17 cellular contexts compared by ENCODE assay signal in the genomic region with DNA sequence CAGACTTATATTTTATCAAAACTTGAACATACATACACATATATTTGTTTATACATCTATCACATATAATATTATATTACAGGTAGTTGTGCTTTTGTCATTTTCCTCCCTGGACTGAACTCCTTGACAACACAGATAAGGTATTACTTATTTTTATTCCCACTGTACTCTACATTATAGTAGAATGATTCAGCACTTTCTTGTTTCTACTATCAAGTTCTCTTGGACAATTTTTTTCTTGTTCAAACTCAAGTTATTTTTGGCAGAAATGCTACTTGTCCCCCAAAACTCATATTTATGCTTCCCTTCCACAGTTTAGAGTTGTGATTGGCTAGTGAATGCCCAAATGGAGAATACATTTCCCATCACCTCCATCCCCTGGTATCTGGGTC. TPM values are rescaled to one million over a fixed set of nuclear protein-coding genes. Genes with fewer than 3 reads are reported as not detected.
A peak's percentile ranks its signal among the peaks of the same experiment; 100 is the strongest.
DNase-seq lines count a peak whose midpoint lies in the region; ATAC-seq, FAIRE-seq and TF ChIP-seq lines count a peak whose summit lies in the region.
"Had no signal": no experiment of that assay in that cellular context is flagged by ENCODE, and none has a peak within 500 bp of the region (broad histone marks: within the 10 kb centered on the region; RNA-seq: fewer than 3 reads in every experiment).

No MANE protein-coding gene starts in this region.

- H3K27me3 Mint-ChIP-seq in activated B cell treated with CpG ODN at 0.5 μM for 24 hours, result no peaks in the 10 kb centered on the region

- ATAC-seq in DND-41 (ENCODE audit: insufficient read depth, low read depth) (no peak), activated B cell treated with CpG ODN at 0.5 μM for 24 hours (ENCODE audit: low read depth) (no peak), omental fat pad (ENCODE audit: low FRiP score) (no peak), GM18519 (IDR thresholded peaks at IDR 0.05; ENCODE audit: low FRiP score, unreplicated experiment) (no peak)
- ATAC-seq: left lobe of liver had no signal

- H3K9me3 ChIP-seq in DND-41 (ENCODE audit: insufficient read depth, low read length, severe bottlenecking) (no peaks in the 10 kb centered on the region), endothelial cell of umbilical vein (replicated peaks; ENCODE audit: control insufficient read depth, insufficient read depth, low read length) (no peaks in the 10 kb centered on the region)
- H3K9me3 ChIP-seq: tibial nerve had no signal

- peak overlapping the region; percentile 74 for H3K27ac Mint-ChIP-seq in activated B cell treated with CpG ODN at 0.5 μM for 24 hours

- H2AFZ ChIP-seq in DND-41 (ENCODE audit: low read depth, low read length) (no peak overlapping the region), endothelial cell of umbilical vein (ENCODE audit: low read depth, low read length) (peak overlapping the region; percentile 42)

- H3K4me3 ChIP-seq in DND-41 (ENCODE audit: low read depth in 1 of 2, low read length in 2 of 2) (no peak overlapping the region), endothelial cell of umbilical vein (replicated peaks in 1 of 3; ENCODE audit: insufficient read depth in 1 of 3, low read depth in 1 of 3, low read length in 3 of 3) (no peak overlapping the region)
- H3K4me3 ChIP-seq: tibial nerve had no signal

- H3K27ac ChIP-seq in DND-41 (ENCODE audit: low read length) (peak overlapping the region; percentile 1; the same call in 1 of the 2 replicates), endothelial cell of umbilical vein (ENCODE audit: insufficient read depth, low read depth, low read length) (no peak overlapping the region)
- H3K27ac ChIP-seq: HL-60, tibial nerve had no signal

- H3K4me2 ChIP-seq in DND-41 (ENCODE audit: insufficient read depth, low read length), result no peak overlapping the region
- H3K4me2 ChIP-seq in endothelial cell of umbilical vein (ENCODE audit: insufficient read depth, low read length), result no peak overlapping the region

- no TSS peak for BruUV-seq in endothelial cell of umbilical vein (replicated peaks; lab: Mats Ljungman, UMichigan)

- POLR2A ChIA-PET in activated B cell treated with CpG ODN at 0.5 μM for 24 hours (lab: Charles Lee) (no interaction called here), endothelial cell of umbilical vein (lab: Charles Lee) (no interaction called here)

- peaks cover under 1% of the 10 kb centered on the region for H3K9me3 Mint-ChIP-seq in activated B cell treated with CpG ODN at 0.5 μM for 24 hours

- H3K27me3 ChIP-seq in DND-41 (ENCODE audit: insufficient read depth, low read length, poor library complexity) (no peaks in the 10 kb centered on the region), endothelial cell of umbilical vein (ENCODE audit: control insufficient read depth in 2 of 2, insufficient read depth in 2 of 2, low read length in 2 of 2) (no peaks in the 10 kb centered on the region)
- H3K27me3 ChIP-seq: tibial nerve had no signal

- H3K79me2 ChIP-seq in DND-41 (ENCODE audit: insufficient read depth, low read length), result no peaks in the 10 kb centered on the region
- H3K79me2 ChIP-seq in endothelial cell of umbilical vein (ENCODE audit: control insufficient read depth, insufficient read depth, low read length), result no peaks in the 10 kb centered on the region

- no peak for TF ChIP-seq POLR2A in endothelial cell of umbilical vein (IDR thresholded peaks at IDR 0.05; ENCODE audit: low read depth, low read length)

- H3K36me3 ChIP-seq in DND-41 (ENCODE audit: insufficient read depth, low read length), result no peaks in the 10 kb centered on the region
- H3K36me3 ChIP-seq in endothelial cell of umbilical vein (ENCODE audit: control insufficient read depth in 2 of 2, extremely low read depth in 1 of 2, insufficient read depth in 2 of 2, low read length in 2 of 2), result no peaks in the 10 kb centered on the region
- H3K36me3 ChIP-seq: tibial nerve had no signal

- DNase-seq in A172 (ENCODE audit: low spot score) (peak; percentile 7), DND-41 (no peak), activated B cell treated with CpG ODN at 0.5 μM for 24 hours (no peak), endothelial cell of umbilical vein (ENCODE audit: low read depth, low spot score) (no peak), omental fat pad (ENCODE audit: low spot score) (no peak), middle frontal gyrus (ENCODE audit: extremely low spot score, low spot score) (no peak), germinal center (ENCODE audit: low spot score) (no peak)
- DNase-seq: activated CD8-positive, alpha-beta memory T cell treated with anti-CD3 and anti-CD28 coated beads for 24 hours; amniotic stem cell; NCI-H2029; NCI-H524 treated with DMSO at 0.1 percent for 48 hours; RPMI8226 had no signal

- no peaks in the 10 kb centered on the region for H3K9me1 ChIP-seq in endothelial cell of umbilical vein (replicated peaks; ENCODE audit: control insufficient read depth, extremely low read depth, insufficient read depth, low read length)

- H3K4me3 Mint-ChIP-seq in activated B cell treated with CpG ODN at 0.5 μM for 24 hours, result no peak overlapping the region

- H3K4me1 ChIP-seq in DND-41 (ENCODE audit: insufficient read depth, low read length), result peaks cover 42% of the 10 kb centered on the region
- H3K4me1 ChIP-seq in endothelial cell of umbilical vein (ENCODE audit: control insufficient read depth, extremely low read depth, insufficient read depth, low read length), result no peaks in the 10 kb centered on the region
- H3K4me1 ChIP-seq: tibial nerve had no signal

- CTCF ChIA-PET in activated B cell treated with CpG ODN at 0.5 μM for 24 hours (lab: Charles Lee) (no interaction called here), endothelial cell of umbilical vein (lab: Charles Lee) (no interaction called here)

- H3K9ac ChIP-seq in DND-41 (ENCODE audit: low read depth, low read length) (no peak overlapping the region), endothelial cell of umbilical vein (replicated peaks; ENCODE audit: extremely low read depth, insufficient read depth, low read length) (no peak overlapping the region)

- no peak for TF ChIP-seq CTCF in DND-41 (IDR thresholded peaks at IDR 0.05; ENCODE audit: borderline replicate concordance, extremely low read depth, low read length, poor library complexity, severe bottlenecking)
- no peak for TF ChIP-seq CTCF in activated B cell treated with CpG ODN at 0.5 μM for 24 hours (IDR thresholded peaks at IDR 0.05)
- no peak for TF ChIP-seq CTCF in endothelial cell of umbilical vein (IDR thresholded peaks at IDR 0.05; ENCODE audit: extremely low read depth in 1 of 2, insufficient read depth in 1 of 2, low read depth in 1 of 2, low read length in 2 of 2)
- no peak for TF ChIP-seq CTCF in omental fat pad (IDR thresholded peaks at IDR 0.05)

- intact Hi-C loops in activated B cell treated with CpG ODN at 0.5 μM for 24 hours (cut with micrococcal nuclease) (loop anchor here (10.0 kb wide), 1 partner anchor 373 kb away; no protein-coding TSS in a partner anchor), endothelial cell of umbilical vein (cut with micrococcal nuclease) (no loop called here)

- dilution Hi-C loops in endothelial cell of umbilical vein (cut with MboI; ENCODE audit: extremely low pct_ligation_motif_present, low sequenced_read_pairs), result no loop called here

- peaks cover 97% of the 10 kb centered on the region for H3K4me1 Mint-ChIP-seq in activated B cell treated with CpG ODN at 0.5 μM for 24 hours

- H4K20me1 ChIP-seq in DND-41 (ENCODE audit: insufficient read depth, low read length), result no peaks in the 10 kb centered on the region
- no peaks in the 10 kb centered on the region for H4K20me1 ChIP-seq in endothelial cell of umbilical vein (replicated peaks; ENCODE audit: control insufficient read depth, extremely low read depth, insufficient read depth, low read length)

- no peak for FAIRE-seq in endothelial cell of umbilical vein (lab: Jason Lieb, UNC)

- no peaks in the 10 kb centered on the region for H3K36me3 Mint-ChIP-seq in activated B cell treated with CpG ODN at 0.5 μM for 24 hours (ENCODE audit: low read depth)

TF ChIP-seq in endothelial cell of umbilical vein, 7 proteins besides CTCF, POLR2A, EP300 and RAD21:
- TF ChIP-seq, protein P1, sequence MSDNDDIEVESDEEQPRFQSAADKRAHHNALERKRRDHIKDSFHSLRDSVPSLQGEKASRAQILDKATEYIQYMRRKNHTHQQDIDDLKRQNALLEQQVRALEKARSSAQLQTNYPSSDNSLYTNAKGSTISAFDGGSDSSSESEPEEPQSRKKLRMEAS (IDR thresholded peaks at IDR 0.05; ENCODE audit: insufficient read depth, insufficient read length), result no peak
- TF ChIP-seq GATA2 (IDR thresholded peaks at IDR 0.05; ENCODE audit: insufficient read depth, insufficient read length, low read depth, low read length), result no peak
- TF ChIP-seq JUN (IDR thresholded peaks at IDR 0.05; ENCODE audit: borderline replicate concordance, insufficient read depth, insufficient read length, low read depth), result no peak
- no peak for TF ChIP-seq EZH2 (IDR thresholded peaks at IDR 0.05; ENCODE audit: borderline replicate concordance, low read depth, low read length, severe bottlenecking)
- no peak for TF ChIP-seq MYC (IDR thresholded peaks at IDR 0.05; ENCODE audit: low read depth, low read length)
- TF ChIP-seq POLR2AphosphoS5 (IDR thresholded peaks at IDR 0.05; ENCODE audit: insufficient read depth, low read depth, low read length), result no peak
- TF ChIP-seq FOS (IDR thresholded peaks at IDR 0.05; ENCODE audit: borderline replicate concordance, insufficient read depth, low read length), result no peak

RNA-seq across cellular contexts. Expression of a gene that starts 10.8 kb away (rescaled TPM):
- 2.8 and 3.1 TPM in 2 replicates for total RNA-seq in A172 (2014; rRNA removed; shearing (Covaris generic))
- 426 and 506 TPM in 2 replicates for total RNA-seq in activated B cell treated with CpG ODN at 0.5 μM for 24 hours
- not detected in 2 replicates for total RNA-seq in endothelial cell of umbilical vein
- not detected in 2 replicates for polyA plus RNA-seq in endothelial cell of umbilical vein
- polyA plus RNA-seq in endothelial cell of umbilical vein (2011; cell fraction: cytosol; rRNA removed), result not detected in 2 replicates
- not detected in 2 replicates for polyA plus RNA-seq in endothelial cell of umbilical vein (2011; cell fraction: nucleus; rRNA removed)
- not detected in 2 replicates for polyA plus RNA-seq in endothelial cell of umbilical vein (2012)
- 0.49 TPM in 1 of 2 replicates, not detected in the other for polyA minus RNA-seq in endothelial cell of umbilical vein
- not detected for polyA minus RNA-seq in endothelial cell of umbilical vein (2011; cell fraction: cytosol; rRNA and poly(A)+ RNA removed)
- not detected in 2 replicates for polyA minus RNA-seq in endothelial cell of umbilical vein (2011; cell fraction: nucleus; rRNA and poly(A)+ RNA removed)
- total RNA-seq in omental fat pad, result 100 to 1,000 TPM in 1 of 4 donors, 10 to 100 TPM in 3; 36.5 to 127 (median 67.1) TPM
- total RNA-seq: Daoy had no signal
